In genomic region chr2:119397196-119397595, GRCh38 we compare ENCODE assay signal across 1 cellular context.
TF ChIP-seq lines count a peak whose summit lies in the region.

No MANE protein-coding gene starts in this region.

TF ChIP-seq in H1, 55 proteins besides CTCF, POLR2A, EP300 and RAD21:
- no peak for TF ChIP-seq KDM5A (IDR thresholded peaks at IDR 0.05; ENCODE audit: low read length)
- no peak for TF ChIP-seq MAX (IDR thresholded peaks at IDR 0.05)
- TF ChIP-seq SRF (IDR thresholded peaks at IDR 0.05; ENCODE audit: low read depth, low read length) = no peak
- TF ChIP-seq ZNF274 (IDR thresholded peaks at IDR 0.05; ENCODE audit: borderline replicate concordance, extremely low read depth, low read length) = no peak
- TF ChIP-seq BCL11A (IDR thresholded peaks at IDR 0.05; ENCODE audit: low read depth in 2 of 2, low read length in 2 of 2) = no peak
- TF ChIP-seq YY1 (IDR thresholded peaks at IDR 0.05; ENCODE audit: low read depth, low read length) = no peak
- no peak for TF ChIP-seq EZH2 (IDR thresholded peaks at IDR 0.05; ENCODE audit: low read depth, low read length, severe bottlenecking)
- no peak for TF ChIP-seq ASH2L (IDR thresholded peaks at IDR 0.05; ENCODE audit: low read length)
- no peak for TF ChIP-seq RBBP5 (IDR thresholded peaks at IDR 0.05; ENCODE audit: borderline replicate concordance, low read depth, low read length)
- TF ChIP-seq CHD1 (IDR thresholded peaks at IDR 0.05; ENCODE audit: low read depth, low read length) = no peak
- no peak for TF ChIP-seq SIRT6 (IDR thresholded peaks at IDR 0.05; ENCODE audit: low read length)
- TF ChIP-seq NANOG (IDR thresholded peaks at IDR 0.05; ENCODE audit: insufficient read depth, low read depth, low read length, poor library complexity, severe bottlenecking) = no peak
